1 cellular context compared by ENCODE assay signal in the genomic region with DNA sequence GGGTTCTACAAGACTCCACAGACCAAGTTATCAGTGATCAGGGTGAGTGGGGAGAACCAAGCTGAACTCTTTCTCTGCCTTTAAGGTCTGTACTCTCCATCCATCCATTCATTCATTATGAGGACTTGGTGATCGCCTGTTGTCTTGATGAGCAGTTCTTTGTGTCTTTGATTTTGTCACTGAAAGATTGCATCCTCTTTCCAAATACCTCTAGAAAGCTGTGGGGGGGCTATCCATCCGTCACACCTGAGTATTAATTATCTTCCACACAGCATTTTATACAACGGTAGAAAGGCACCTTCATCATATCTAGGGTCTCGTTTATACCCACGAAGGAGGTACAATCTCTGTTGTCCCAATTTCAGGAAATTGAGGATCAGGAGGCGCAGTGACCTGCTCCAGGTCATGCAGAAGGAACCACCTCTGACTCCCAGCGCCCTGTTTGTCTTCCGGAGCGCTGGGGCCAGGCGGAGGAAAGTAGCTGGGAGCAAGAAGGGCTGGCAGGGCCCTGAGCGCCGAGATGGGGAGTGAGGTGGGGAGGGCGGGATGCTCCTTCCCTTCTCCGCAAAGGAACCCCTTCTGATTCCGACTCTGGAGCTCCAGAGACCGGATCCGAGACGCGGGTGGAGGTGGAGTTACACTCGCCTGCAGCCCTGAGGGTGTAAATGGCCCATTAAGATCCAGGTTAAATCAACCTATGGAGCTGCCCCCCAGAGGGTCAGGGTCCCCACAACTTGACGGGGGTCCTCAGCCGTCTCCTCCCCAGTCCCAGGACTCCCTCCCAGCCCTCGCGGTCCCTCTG.
TF ChIP-seq lines count a peak whose summit lies in the region.

No MANE protein-coding gene starts in this region.

TF ChIP-seq in IMR-90, 13 proteins besides CTCF, POLR2A, EP300 and RAD21 (continued from another document):
- TF ChIP-seq, protein P1, sequence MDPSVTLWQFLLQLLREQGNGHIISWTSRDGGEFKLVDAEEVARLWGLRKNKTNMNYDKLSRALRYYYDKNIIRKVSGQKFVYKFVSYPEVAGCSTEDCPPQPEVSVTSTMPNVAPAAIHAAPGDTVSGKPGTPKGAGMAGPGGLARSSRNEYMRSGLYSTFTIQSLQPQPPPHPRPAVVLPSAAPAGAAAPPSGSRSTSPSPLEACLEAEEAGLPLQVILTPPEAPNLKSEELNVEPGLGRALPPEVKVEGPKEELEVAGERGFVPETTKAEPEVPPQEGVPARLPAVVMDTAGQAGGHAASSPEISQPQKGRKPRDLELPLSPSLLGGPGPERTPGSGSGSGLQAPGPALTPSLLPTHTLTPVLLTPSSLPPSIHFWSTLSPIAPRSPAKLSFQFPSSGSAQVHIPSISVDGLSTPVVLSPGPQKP (IDR thresholded peaks at IDR 0.05; ENCODE audit: borderline replicate concordance, low read depth, low read length): no peak
- TF ChIP-seq, protein P2, sequence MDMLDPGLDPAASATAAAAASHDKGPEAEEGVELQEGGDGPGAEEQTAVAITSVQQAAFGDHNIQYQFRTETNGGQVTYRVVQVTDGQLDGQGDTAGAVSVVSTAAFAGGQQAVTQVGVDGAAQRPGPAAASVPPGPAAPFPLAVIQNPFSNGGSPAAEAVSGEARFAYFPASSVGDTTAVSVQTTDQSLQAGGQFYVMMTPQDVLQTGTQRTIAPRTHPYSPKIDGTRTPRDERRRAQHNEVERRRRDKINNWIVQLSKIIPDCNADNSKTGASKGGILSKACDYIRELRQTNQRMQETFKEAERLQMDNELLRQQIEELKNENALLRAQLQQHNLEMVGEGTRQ (IDR thresholded peaks at IDR 0.05; ENCODE audit: low read depth, low read length): no peak
- TF ChIP-seq FOS (IDR thresholded peaks at IDR 0.05; ENCODE audit: low read depth, low read length): no peak
- TF ChIP-seq NFE2L2 (IDR thresholded peaks at IDR 0.05; ENCODE audit: low read depth, low read length): no peak
- TF ChIP-seq CHD1 (IDR thresholded peaks at IDR 0.05; ENCODE audit: low read depth, low read length): no peak
- TF ChIP-seq RCOR1 (IDR thresholded peaks at IDR 0.05; ENCODE audit: insufficient replicate concordance, low read length): no peak
TF ChIP-seq in IMR-90: peak in this region for 0.
